Comparison of ENCODE assay signal across 1 cellular context in genomic region chr19:6276447-6276846, GRCh38.
TF ChIP-seq lines count a peak whose summit lies in the region.

No MANE protein-coding gene starts in this region.

TF ChIP-seq in K562, 482 proteins besides CTCF, POLR2A, EP300 and RAD21 (continued from another document and continues in another):
- TF ChIP-seq ZNF318 (IDR thresholded peaks at IDR 0.05; ENCODE audit: borderline replicate concordance in 1 of 2, low read depth in 1 of 2) (peak in 1 of 2 experiments; percentile 93; a peak in 2 of 4 replicates), SMAD3 (CRISPR knock-in tag; conservative IDR thresholded peaks at IDR 0.05) (no peak), FIP1L1 (IDR thresholded peaks at IDR 0.05; ENCODE audit: low read depth, low read length, poor library complexity, severe bottlenecking) (no peak), TOE1 (IDR thresholded peaks at IDR 0.05; ENCODE audit: borderline replicate concordance) (peak; percentile 73; the same call in 1 of the 2 replicates), TOE1 (CRISPR knock-in tag; IDR thresholded peaks at IDR 0.05; ENCODE audit: borderline replicate concordance, low read depth) (no peak), ZNF408 (CRISPR knock-in tag; IDR thresholded peaks at IDR 0.05; ENCODE audit: low read depth) (no peak), MYBL2 (IDR thresholded peaks at IDR 0.05; ENCODE audit: low read depth) (no peak), MYBL2 (CRISPR knock-in tag; IDR thresholded peaks at IDR 0.05; ENCODE audit: borderline replicate concordance) (no peak), ZBTB33 (CRISPR knock-in tag; IDR thresholded peaks at IDR 0.05) (no peak), TEAD1 (CRISPR knock-in tag; IDR thresholded peaks at IDR 0.05) (no peak), ZNF717 (CRISPR knock-in tag; IDR thresholded peaks at IDR 0.05) (no peak), SRSF7 (optimal IDR thresholded peaks at IDR 0.05; ENCODE audit: low read depth, low read length) (no peak), RFX1 (IDR thresholded peaks at IDR 0.05) (no peak), ZNF324 (CRISPR knock-in tag; IDR thresholded peaks at IDR 0.05) (no peak), ZKSCAN1 (IDR thresholded peaks at IDR 0.05; ENCODE audit: low read depth, low read length) (no peak), HDAC6 (IDR thresholded peaks at IDR 0.05; ENCODE audit: low read depth, low read length) (no peak), RNF2 (IDR thresholded peaks at IDR 0.05) (peak; percentile 43; the same call in 1 of the 2 replicates), CCAR2 (IDR thresholded peaks at IDR 0.05; ENCODE audit: low read depth, low read length) (no peak), ZNF395 (CRISPR knock-in tag; IDR thresholded peaks at IDR 0.05) (no peak), L3MBTL2 (IDR thresholded peaks at IDR 0.05) (peak; percentile 30; the same call in 1 of the 2 replicates), ZNF398 (CRISPR knock-in tag; IDR thresholded peaks at IDR 0.05) (no peak), ZNF699 (CRISPR knock-in tag; IDR thresholded peaks at IDR 0.05; ENCODE audit: insufficient replicate concordance) (no peak), HMG20A (CRISPR knock-in tag; conservative IDR thresholded peaks at IDR 0.05) (no peak), EP400 (IDR thresholded peaks at IDR 0.05) (peak; percentile 43; the same call in 1 of the 2 replicates), ZNF592 (IDR thresholded peaks at IDR 0.05) (0 out of 2 replicates have a peak, but pooled peaks have one; percentile 40), BRD4 (IDR thresholded peaks at IDR 0.05) (no peak), FOXP4 (CRISPR knock-in tag; IDR thresholded peaks at IDR 0.05; ENCODE audit: borderline replicate concordance) (no peak), HOXB6 (CRISPR knock-in tag; IDR thresholded peaks at IDR 0.05; ENCODE audit: borderline replicate concordance) (no peak), YBX1 (IDR thresholded peaks at IDR 0.05) (no peak), HEY1 (CRISPR knock-in tag; IDR thresholded peaks at IDR 0.05; ENCODE audit: borderline replicate concordance) (no peak), BHLHE40 (IDR thresholded peaks at IDR 0.05; ENCODE audit: low read length) (peak; percentile 98), USF1 (CRISPR knock-in tag; IDR thresholded peaks at IDR 0.05) (no peak), GTF2B (IDR thresholded peaks at IDR 0.05; ENCODE audit: extremely low read depth, insufficient read length) (no peak), NR2C2 (CRISPR knock-in tag; IDR thresholded peaks at IDR 0.05) (no peak), NR2C2 (tag; IDR thresholded peaks at IDR 0.05) (no peak), RBBP5 (IDR thresholded peaks at IDR 0.05; ENCODE audit: borderline replicate concordance, insufficient read depth, low read length, poor library complexity, severe bottlenecking) (no peak), STAT5B (CRISPR knock-in tag; IDR thresholded peaks at IDR 0.05) (no peak)
